Comparison of ENCODE assay signal across 1 cellular context in genomic region chr20:54082100-54082499, GRCh38.
TF ChIP-seq lines count a peak whose summit lies in the region.

No MANE protein-coding gene starts in this region.

TF ChIP-seq in K562, 482 proteins besides CTCF, POLR2A, EP300 and RAD21 (continued from another document):
- TF ChIP-seq, protein P1, sequence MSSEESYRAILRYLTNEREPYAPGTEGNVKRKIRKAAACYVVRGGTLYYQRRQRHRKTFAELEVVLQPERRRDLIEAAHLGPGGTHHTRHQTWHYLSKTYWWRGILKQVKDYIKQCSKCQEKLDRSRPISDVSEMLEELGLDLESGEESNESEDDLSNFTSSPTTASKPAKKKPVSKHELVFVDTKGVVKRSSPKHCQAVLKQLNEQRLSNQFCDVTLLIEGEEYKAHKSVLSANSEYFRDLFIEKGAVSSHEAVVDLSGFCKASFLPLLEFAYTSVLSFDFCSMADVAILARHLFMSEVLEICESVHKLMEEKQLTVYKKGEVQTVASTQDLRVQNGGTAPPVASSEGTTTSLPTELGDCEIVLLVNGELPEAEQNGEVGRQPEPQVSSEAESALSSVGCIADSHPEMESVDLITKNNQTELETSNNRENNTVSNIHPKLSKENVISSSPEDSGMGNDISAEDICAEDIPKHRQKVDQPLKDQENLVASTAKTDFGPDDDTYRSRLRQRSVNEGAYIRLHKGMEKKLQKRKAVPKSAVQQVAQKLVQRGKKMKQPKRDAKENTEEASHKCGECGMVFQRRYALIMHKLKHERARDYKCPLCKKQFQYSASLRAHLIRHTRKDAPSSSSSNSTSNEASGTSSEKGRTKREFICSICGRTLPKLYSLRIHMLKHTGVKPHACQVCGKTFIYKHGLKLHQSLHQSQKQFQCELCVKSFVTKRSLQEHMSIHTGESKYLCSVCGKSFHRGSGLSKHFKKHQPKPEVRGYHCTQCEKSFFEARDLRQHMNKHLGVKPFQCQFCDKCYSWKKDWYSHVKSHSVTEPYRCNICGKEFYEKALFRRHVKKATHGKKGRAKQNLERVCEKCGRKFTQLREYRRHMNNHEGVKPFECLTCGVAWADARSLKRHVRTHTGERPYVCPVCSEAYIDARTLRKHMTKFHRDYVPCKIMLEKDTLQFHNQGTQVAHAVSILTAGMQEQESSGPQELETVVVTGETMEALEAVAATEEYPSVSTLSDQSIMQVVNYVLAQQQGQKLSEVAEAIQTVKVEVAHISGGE (CRISPR knock-in tag; IDR thresholded peaks at IDR 0.05) = peak in 1 of 3 experiments; percentile 49; a peak in 2 of 6 replicates
